ENCODE assay signal across 8 cellular contexts in genomic region chr11:75241906-75242644, GRCh38. TPM values are rescaled to one million over a fixed set of nuclear protein-coding genes. Genes with fewer than 3 reads are reported as not detected.
DNase-seq lines count a peak whose midpoint lies in the region; ATAC-seq, FAIRE-seq and TF ChIP-seq lines count a peak whose summit lies in the region.

No MANE protein-coding gene starts in this region.

- no peaks in the 10 kb centered on the region for H3K9me3 ChIP-seq in iPS-15b (ENCODE audit: control insufficient read depth, insufficient read depth, low read length)

- H3K4me3 Mint-ChIP-seq in stimulated activated naive CD8-positive, alpha-beta T cell treated with anti-CD3 and anti-CD28 coated beads, Interleukin-15, amount 100 ng/mL, for 72 hours: peak overlapping the region; percentile 74 to 77

- no peak; the same call in 1 of the 2 replicates for TF ChIP-seq CTCF in VCaP (conservative IDR thresholded peaks at IDR 0.05)

- H3K27me3 ChIP-seq in iPS-15b (ENCODE audit: control insufficient read depth, insufficient read depth, low read length): peaks cover 53% of the 10 kb centered on the region

- H3K36me3 ChIP-seq in iPS-15b (ENCODE audit: control insufficient read depth, insufficient read depth, low read length): no peaks in the 10 kb centered on the region

- peak; percentile 33 to 44 for ATAC-seq in activated CD4-positive, CD25-positive, alpha-beta regulatory T cell treated with anti-CD3 and anti-CD28 coated beads, Interleukin-2, amount 50 U/mL, for 24 hours
- ATAC-seq in stimulated activated naive CD8-positive, alpha-beta T cell treated with anti-CD3 and anti-CD28 coated beads, Interleukin-15, amount 100 ng/mL, for 72 hours: peak; percentile 55

- peak overlapping the region; percentile 77 for H3K27ac ChIP-seq in VCaP

- H3K4me3 ChIP-seq in iPS-15b (ENCODE audit: low read depth, low read length): peak overlapping the region; percentile 53

- H3K4me1 Mint-ChIP-seq in stimulated activated naive CD8-positive, alpha-beta T cell treated with anti-CD3 and anti-CD28 coated beads, Interleukin-15, amount 100 ng/mL, for 72 hours: peaks cover 22% of the 10 kb centered on the region

- H3K4me1 ChIP-seq in iPS-15b (ENCODE audit: control insufficient read depth, insufficient read depth, low read length): peaks cover 3% of the 10 kb centered on the region

- no peak for DNase-seq in activated CD4-positive, CD25-positive, alpha-beta regulatory T cell treated with anti-CD3 and anti-CD28 coated beads, Interleukin-2, amount 50 U/mL, for 72 hours
- peak in 1 of 2 donors; percentile 31 for DNase-seq in stimulated activated naive CD8-positive, alpha-beta T cell treated with anti-CD3 and anti-CD28 coated beads, Interleukin-15, amount 100 ng/mL, for 72 hours
- no peak for DNase-seq in NCI-H774 (lab: John Stamatoyannopoulos, UW)
- DNase-seq in frontal cortex (ENCODE audit: low spot score in 2 of 2): no peak
- DNase-seq in amniotic stem cell (lab: John Stamatoyannopoulos, UW): no peak

- H3K9ac ChIP-seq in iPS-15b (ENCODE audit: low read depth, low read length): no peak overlapping the region

- peak overlapping the region in 1 of 2 donors; percentile 95 for H3K27ac Mint-ChIP-seq in stimulated activated naive CD8-positive, alpha-beta T cell treated with anti-CD3 and anti-CD28 coated beads, Interleukin-15, amount 100 ng/mL, for 72 hours

- H3K27me3 Mint-ChIP-seq in stimulated activated naive CD8-positive, alpha-beta T cell treated with anti-CD3 and anti-CD28 coated beads, Interleukin-15, amount 100 ng/mL, for 72 hours: peaks cover 65% of the 10 kb centered on the region

- H3K9me3 Mint-ChIP-seq in stimulated activated naive CD8-positive, alpha-beta T cell treated with anti-CD3 and anti-CD28 coated beads, Interleukin-15, amount 100 ng/mL, for 72 hours: no peaks in the 10 kb centered on the region

- FAIRE-seq in frontal cortex (lab: Jason Lieb, UNC): no peak

RNA-seq across cellular contexts. Expression of gene TPBGL, which starts 1.5 kb away (rescaled TPM):
- total RNA-seq in frontal cortex: not detected
